36 cellular contexts compared by ENCODE assay signal in the genomic region with DNA sequence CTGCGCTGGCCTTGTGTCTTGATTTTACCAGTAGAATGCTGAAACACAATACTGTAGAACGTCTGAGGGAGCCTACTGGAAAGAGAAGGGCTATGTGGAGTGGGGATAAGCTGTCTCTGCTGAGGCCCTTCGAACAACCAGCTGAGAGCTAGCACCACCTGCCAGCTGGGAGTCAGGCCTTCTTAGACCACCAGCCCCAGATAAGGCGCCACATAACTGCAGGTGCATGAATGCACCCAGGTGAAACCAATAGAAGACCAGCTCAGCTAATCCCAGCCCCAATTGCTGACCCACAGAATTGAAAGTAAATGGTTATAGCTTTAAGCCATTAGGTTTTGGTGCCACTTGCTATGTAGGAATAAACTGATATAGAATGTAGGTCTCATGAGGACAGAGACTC.
"Had no signal": no experiment of that assay in that cellular context is flagged by ENCODE, and none has a peak within 500 bp of the region (broad histone marks: within the 10 kb centered on the region; RNA-seq: fewer than 3 reads in every experiment).

No MANE protein-coding gene starts in this region.

- H3K4me1 ChIP-seq: adrenal gland, ascending aorta, breast epithelium had no signal

- H3K27ac Mint-ChIP-seq: activated naive CD4-positive, alpha-beta T cell treated with anti-CD3 and anti-CD28 coated beads for 36 hours; activated naive CD4-positive, alpha-beta T cell treated with anti-CD3 and anti-CD28 coated beads, Interleukin-2, amount 10 ng/mL, durations not matched to agents 7 days and 5 days; activated naive CD4-positive, alpha-beta T cell treated with anti-CD3 and anti-CD28 coated beads, Interleukin-2, amount 50 U/mL, for 24 hours; activated naive CD4-positive, alpha-beta T cell treated with anti-CD3 and anti-CD28 coated beads, Interleukin-2, amount 50 U/mL, for 72 hours; activated naive CD8-positive, alpha-beta T cell; activated naive CD8-positive, alpha-beta T cell treated with anti-CD3 and anti-CD28 coated beads for 36 hours; activated naive CD8-positive, alpha-beta T cell treated with anti-CD3 and anti-CD28 coated beads, Interleukin-2, amount 10 ng/mL, durations not matched to agents 7 days and 5 days; activated naive CD8-positive, alpha-beta T cell treated with anti-CD3 and anti-CD28 coated beads, Interleukin-2, amount 50 U/mL, for 24 hours; activated T-cell treated with anti-CD3 and anti-CD28 coated beads, Interleukin-2, amount 50 U/mL, for 24 hours; activated T-cell treated with anti-CD3 and anti-CD28 coated beads, Interleukin-2, amount 50 U/mL, for 72 hours; activated T-helper 1 cell treated with anti-CD3 and anti-CD28 coated beads, Interleukin-12 subunit alpha, Interleukin-12 subunit beta, Interleukin-2, Interleukin-4 antibody, amounts not matched to agents 30 ng/mL and 10 ng/mL and 1 ng/mL, durations not matched to agents 14 hours and 24 hours and 36 hours; activated T-helper 2 cell treated with anti-CD3 and anti-CD28 coated beads, Interferon-gamma antibody, Interleukin-2, Interleukin-4, amounts not matched to agents 10 μg/mL and 5 μg/mL and 100 μg/mL, durations not matched to agents 14 hours and 24 hours and 36 hours; brain had no signal

- H3K36me3 ChIP-seq: adrenal gland, ascending aorta, brain microvascular endothelial cell, breast epithelium, cardiac muscle cell had no signal

- H3K27me3 ChIP-seq: adrenal gland, ascending aorta, body of pancreas, brain microvascular endothelial cell, breast epithelium, cardiac muscle cell had no signal

- H3K4me1 Mint-ChIP-seq: activated naive CD4-positive, alpha-beta T cell treated with anti-CD3 and anti-CD28 coated beads, Interleukin-2, amount 10 ng/mL, durations not matched to agents 7 days and 5 days; activated naive CD4-positive, alpha-beta T cell treated with anti-CD3 and anti-CD28 coated beads, Interleukin-2, amount 50 U/mL, for 24 hours; activated naive CD8-positive, alpha-beta T cell treated with anti-CD3 and anti-CD28 coated beads for 36 hours; activated naive CD8-positive, alpha-beta T cell treated with anti-CD3 and anti-CD28 coated beads, Interleukin-2, amount 10 ng/mL, durations not matched to agents 7 days and 5 days; activated naive CD8-positive, alpha-beta T cell treated with anti-CD3 and anti-CD28 coated beads, Interleukin-2, amount 50 U/mL, for 24 hours; brain; central memory CD8-positive, alpha-beta T cell had no signal

- H3K9me3 Mint-ChIP-seq: activated naive CD4-positive, alpha-beta T cell treated with anti-CD3 and anti-CD28 coated beads for 36 hours; activated naive CD4-positive, alpha-beta T cell treated with anti-CD3 and anti-CD28 coated beads, Interleukin-2, amount 10 ng/mL, durations not matched to agents 7 days and 5 days; activated naive CD4-positive, alpha-beta T cell treated with anti-CD3 and anti-CD28 coated beads, Interleukin-2, amount 50 U/mL, for 24 hours; activated naive CD4-positive, alpha-beta T cell treated with anti-CD3 and anti-CD28 coated beads, Interleukin-2, amount 50 U/mL, for 72 hours; activated naive CD8-positive, alpha-beta T cell treated with anti-CD3 and anti-CD28 coated beads for 36 hours; activated naive CD8-positive, alpha-beta T cell treated with anti-CD3 and anti-CD28 coated beads, Interleukin-2, amount 10 ng/mL, durations not matched to agents 7 days and 5 days; activated naive CD8-positive, alpha-beta T cell treated with anti-CD3 and anti-CD28 coated beads, Interleukin-2, amount 50 U/mL, for 24 hours; activated T-cell treated with anti-CD3 and anti-CD28 coated beads, Interleukin-2, amount 50 U/mL, for 24 hours; activated T-cell treated with anti-CD3 and anti-CD28 coated beads, Interleukin-2, amount 50 U/mL, for 4 hours; activated T-cell treated with anti-CD3 and anti-CD28 coated beads, Interleukin-2, amount 50 U/mL, for 72 hours; activated T-helper 1 cell treated with anti-CD3 and anti-CD28 coated beads, Interleukin-12 subunit alpha, Interleukin-12 subunit beta, Interleukin-2, Interleukin-4 antibody, amounts not matched to agents 30 ng/mL and 10 ng/mL and 1 ng/mL, durations not matched to agents 14 hours and 24 hours and 36 hours; activated T-helper 2 cell treated with anti-CD3 and anti-CD28 coated beads, Interferon-gamma antibody, Interleukin-2, Interleukin-4, amounts not matched to agents 10 μg/mL and 5 μg/mL and 100 μg/mL, durations not matched to agents 14 hours and 24 hours and 36 hours; brain; central memory CD8-positive, alpha-beta T cell had no signal

- H3K9me3 ChIP-seq: adrenal gland, ascending aorta, body of pancreas, breast epithelium had no signal

- H3K27me3 Mint-ChIP-seq: activated naive CD4-positive, alpha-beta T cell treated with anti-CD3 and anti-CD28 coated beads, Interleukin-2, amount 10 ng/mL, durations not matched to agents 7 days and 5 days; activated naive CD4-positive, alpha-beta T cell treated with anti-CD3 and anti-CD28 coated beads, Interleukin-2, amount 50 U/mL, for 24 hours; activated naive CD8-positive, alpha-beta T cell treated with anti-CD3 and anti-CD28 coated beads for 36 hours; activated naive CD8-positive, alpha-beta T cell treated with anti-CD3 and anti-CD28 coated beads, Interleukin-2, amount 10 ng/mL, durations not matched to agents 7 days and 5 days; activated naive CD8-positive, alpha-beta T cell treated with anti-CD3 and anti-CD28 coated beads, Interleukin-2, amount 50 U/mL, for 24 hours had no signal

- DNase-seq: activated effector memory CD4-positive, alpha-beta T cell treated with anti-CD3 and anti-CD28 coated beads, Interleukin-2, amount 50 U/mL, for 16 hours; activated effector memory CD4-positive, alpha-beta T cell treated with Interleukin-2 at 50 U/mL for 16 hours; activated gamma-delta T cell; activated gamma-delta T cell treated with Interleukin-2 at 50 U/mL for 16 hours; activated naive CD4-positive, alpha-beta T cell; activated naive CD4-positive, alpha-beta T cell treated with anti-CD3 and anti-CD28 coated beads for 36 hours; activated naive CD4-positive, alpha-beta T cell treated with anti-CD3 and anti-CD28 coated beads, Interleukin-2, amount 10 ng/mL, durations not matched to agents 7 days and 5 days; activated naive CD4-positive, alpha-beta T cell treated with anti-CD3 and anti-CD28 coated beads, Interleukin-2, amount 50 U/mL, for 16 hours; activated naive CD4-positive, alpha-beta T cell treated with Interleukin-2 at 50 U/mL for 16 hours; activated naive CD8-positive, alpha-beta T cell treated with anti-CD3 and anti-CD28 coated beads for 36 hours; activated naive CD8-positive, alpha-beta T cell treated with anti-CD3 and anti-CD28 coated beads, Interleukin-2, amount 10 ng/mL, durations not matched to agents 7 days and 5 days; activated naive CD8-positive, alpha-beta T cell treated with anti-CD3 and anti-CD28 coated beads, Interleukin-2, amount 50 U/mL, for 24 hours; activated T-cell treated with anti-CD3 and anti-CD28 coated beads, Interleukin-2, amount 50 U/mL, for 24 hours; activated T-cell treated with anti-CD3 and anti-CD28 coated beads, Interleukin-2, amount 50 U/mL, for 4 hours; activated T-cell treated with anti-CD3 and anti-CD28 coated beads, Interleukin-2, amount 50 U/mL, for 48 hours; activated T-cell treated with anti-CD3 and anti-CD28 coated beads, Interleukin-2, amount 50 U/mL, for 72 hours; adrenal gland; amniotic stem cell; amygdala; anterior cingulate cortex; aorta; body of pancreas; brain microvascular endothelial cell; caudate nucleus; central memory CD4-positive, alpha-beta T cell; cerebellar nuclear complex had no signal

- H3K4me3 ChIP-seq: adrenal gland, ascending aorta, body of pancreas, breast epithelium, cardiac muscle cell had no signal

- H3K36me3 Mint-ChIP-seq: activated naive CD4-positive, alpha-beta T cell treated with anti-CD3 and anti-CD28 coated beads, Interleukin-2, amount 10 ng/mL, durations not matched to agents 7 days and 5 days; activated naive CD4-positive, alpha-beta T cell treated with anti-CD3 and anti-CD28 coated beads, Interleukin-2, amount 50 U/mL, for 24 hours; activated naive CD4-positive, alpha-beta T cell treated with anti-CD3 and anti-CD28 coated beads, Interleukin-2, amount 50 U/mL, for 72 hours; activated naive CD8-positive, alpha-beta T cell; activated naive CD8-positive, alpha-beta T cell treated with anti-CD3 and anti-CD28 coated beads for 36 hours; activated naive CD8-positive, alpha-beta T cell treated with anti-CD3 and anti-CD28 coated beads, Interleukin-2, amount 10 ng/mL, durations not matched to agents 7 days and 5 days; brain had no signal

- H3K27ac ChIP-seq: adrenal gland, ascending aorta, body of pancreas, brain microvascular endothelial cell, breast epithelium, cardiac muscle cell had no signal

- ATAC-seq: activated naive CD4-positive, alpha-beta T cell treated with anti-CD3 and anti-CD28 coated beads, Interleukin-2, amount 50 U/mL, for 72 hours; activated naive CD8-positive, alpha-beta T cell treated with anti-CD3 and anti-CD28 coated beads, Interleukin-2, amount 50 U/mL, for 24 hours; activated T-cell treated with anti-CD3 and anti-CD28 coated beads, Interleukin-2, amount 50 U/mL, for 4 hours; activated T-cell treated with anti-CD3 and anti-CD28 coated beads, Interleukin-2, amount 50 U/mL, for 72 hours; body of pancreas had no signal

- H3K4me3 Mint-ChIP-seq: activated naive CD4-positive, alpha-beta T cell treated with anti-CD3 and anti-CD28 coated beads for 36 hours; activated naive CD4-positive, alpha-beta T cell treated with anti-CD3 and anti-CD28 coated beads, Interleukin-2, amount 10 ng/mL, durations not matched to agents 7 days and 5 days; activated naive CD4-positive, alpha-beta T cell treated with anti-CD3 and anti-CD28 coated beads, Interleukin-2, amount 50 U/mL, for 24 hours; activated naive CD8-positive, alpha-beta T cell; activated naive CD8-positive, alpha-beta T cell treated with anti-CD3 and anti-CD28 coated beads for 36 hours; activated naive CD8-positive, alpha-beta T cell treated with anti-CD3 and anti-CD28 coated beads, Interleukin-2, amount 10 ng/mL, durations not matched to agents 7 days and 5 days; activated naive CD8-positive, alpha-beta T cell treated with anti-CD3 and anti-CD28 coated beads, Interleukin-2, amount 50 U/mL, for 24 hours; activated T-cell treated with anti-CD3 and anti-CD28 coated beads, Interleukin-2, amount 50 U/mL, for 24 hours; activated T-cell treated with anti-CD3 and anti-CD28 coated beads, Interleukin-2, amount 50 U/mL, for 4 hours; activated T-cell treated with anti-CD3 and anti-CD28 coated beads, Interleukin-2, amount 50 U/mL, for 72 hours; activated T-helper 1 cell treated with anti-CD3 and anti-CD28 coated beads, Interleukin-12 subunit alpha, Interleukin-12 subunit beta, Interleukin-2, Interleukin-4 antibody, amounts not matched to agents 30 ng/mL and 10 ng/mL and 1 ng/mL, durations not matched to agents 14 hours and 24 hours and 36 hours; brain; central memory CD8-positive, alpha-beta T cell had no signal
